ENCODE assay signal across 8 cellular contexts in the genomic region with DNA sequence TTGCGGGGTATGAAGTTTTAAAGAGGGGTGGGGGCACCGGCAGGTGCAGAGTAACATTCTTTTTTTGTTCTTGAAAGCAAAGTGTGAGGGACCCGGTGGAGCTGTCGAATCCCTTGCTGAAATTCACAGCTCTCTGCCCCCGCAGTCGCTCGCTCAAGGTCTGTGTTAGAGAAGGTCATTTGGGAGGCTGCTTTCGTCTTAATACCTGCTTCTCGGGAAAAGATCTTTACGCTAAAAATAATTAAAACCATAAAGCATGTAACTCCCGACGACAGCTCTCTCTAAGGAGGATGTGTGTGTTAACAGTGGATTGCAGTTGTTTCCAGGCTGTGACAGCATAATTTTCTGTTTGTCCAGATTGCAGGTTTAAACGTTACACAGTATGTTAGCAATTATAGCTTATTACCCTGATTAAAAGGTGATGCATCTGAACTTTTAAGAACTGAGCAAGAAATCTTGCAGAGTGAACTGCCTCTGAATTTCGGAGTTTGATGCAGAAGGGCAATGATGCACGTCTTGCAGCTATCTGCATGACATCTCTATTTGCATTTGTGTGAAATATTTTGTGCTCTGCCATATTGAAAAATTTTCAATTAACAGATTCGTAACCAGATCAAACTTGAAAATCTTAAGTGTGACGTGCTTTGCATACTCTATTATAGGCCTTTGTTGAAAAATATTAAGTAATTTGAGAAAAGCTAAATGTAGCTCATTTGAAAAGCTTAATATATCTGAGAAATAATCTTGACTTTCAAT. TPM values are rescaled to one million over a fixed set of nuclear protein-coding genes. Genes with fewer than 3 reads are reported as not detected.
DNase-seq lines count a peak whose midpoint lies in the region; ATAC-seq and TF ChIP-seq lines count a peak whose summit lies in the region.

No MANE protein-coding gene starts in this region.

- no peak overlapping the region for H3K27ac Mint-ChIP-seq in endothelial cell (ENCODE audit: unreplicated experiment)

- no peak overlapping the region for H4K12ac ChIP-seq in trophoblast cell (ENCODE audit: low read depth, low read length)

- no peak overlapping the region for H2AFZ ChIP-seq in trophoblast cell (ENCODE audit: insufficient read depth, low read length, poor library complexity)

- no peak overlapping the region for H3K23ac ChIP-seq in trophoblast cell (ENCODE audit: low read length)

- ATAC-seq in foreskin keratinocyte = no peak

- no CpG with 5 or more reads among the region's 17 CpGs for WGBS in trophoblast cell (ENCODE audit: extremely low coverage, insufficient coverage, insufficient read length)

- H2AK5ac ChIP-seq in trophoblast cell (ENCODE audit: low read length) = no peak overlapping the region

- H3K79me2 ChIP-seq in trophoblast cell (ENCODE audit: control insufficient read depth, insufficient read depth, low read length, poor library complexity) = no peaks in the 10 kb centered on the region

- no peaks in the 10 kb centered on the region for H3K9me3 ChIP-seq in trophoblast cell (ENCODE audit: insufficient read depth, low read depth, low read length)

- no peak overlapping the region for H4K91ac ChIP-seq in trophoblast cell (ENCODE audit: low read depth, low read length)

- H3K27me3 Mint-ChIP-seq in endothelial cell (ENCODE audit: unreplicated experiment) = peaks cover 8% of the 10 kb centered on the region

- peak; percentile 4 for DNase-seq in NCI-H526 treated with DMSO at 0.1 percent for 48 hours (lab: John Stamatoyannopoulos, UW)
- DNase-seq in endothelial cell (ENCODE audit: low spot score) = no peak
- no peak for DNase-seq in trophoblast cell
- no peak for DNase-seq in effector CD8-positive, alpha-beta T cell (lab: John Stamatoyannopoulos, UW)
- DNase-seq in foreskin keratinocyte = no peak
- DNase-seq in NCI-H226 = no peak
- no peak for DNase-seq in activated gamma-delta T cell treated with Interleukin-2 at 50 U/mL for 16 hours

- no peak overlapping the region for H2BK12ac ChIP-seq in trophoblast cell (ENCODE audit: low read length)

- H3K9ac ChIP-seq in trophoblast cell (ENCODE audit: low read length) = no peak overlapping the region

- no peak overlapping the region for H2BK120ac ChIP-seq in trophoblast cell (ENCODE audit: insufficient read depth, low read length, poor library complexity)

- H3K27ac ChIP-seq in trophoblast cell (ENCODE audit: low read depth, low read length) (no peak overlapping the region), foreskin keratinocyte (no peak overlapping the region)

- no peak overlapping the region for H2BK5ac ChIP-seq in trophoblast cell (ENCODE audit: low read depth, low read length, poor library complexity)

- H3K4me3 ChIP-seq in GM08714 (ENCODE audit: low read length) (peak overlapping the region; percentile 9; the same call in 1 of the 2 replicates), trophoblast cell (ENCODE audit: low read depth, low read length) (no peak overlapping the region)

- no peaks in the 10 kb centered on the region for H3K79me1 ChIP-seq in trophoblast cell (ENCODE audit: low read length)

- no peaks in the 10 kb centered on the region for H3K36me3 ChIP-seq in trophoblast cell (ENCODE audit: control insufficient read depth in 1 of 2, insufficient read depth in 2 of 2, low read length in 2 of 2)

- H3K9me3 Mint-ChIP-seq in endothelial cell (ENCODE audit: unreplicated experiment) = no peaks in the 10 kb centered on the region

- H3K4me3 Mint-ChIP-seq in endothelial cell (ENCODE audit: unreplicated experiment) = peak overlapping the region; percentile 86

- H3K14ac ChIP-seq in trophoblast cell (ENCODE audit: low read length) = no peak overlapping the region

- H3K4ac ChIP-seq in trophoblast cell (ENCODE audit: low read depth, low read length) = no peak overlapping the region

- peaks cover 29% of the 10 kb centered on the region for H3K27me3 ChIP-seq in trophoblast cell (ENCODE audit: insufficient read depth, low read length)
- peaks cover 24% of the 10 kb centered on the region for H3K27me3 ChIP-seq in foreskin keratinocyte

- peaks cover 6% of the 10 kb centered on the region for H3K4me1 Mint-ChIP-seq in endothelial cell (ENCODE audit: unreplicated experiment)

- H3K4me1 ChIP-seq in trophoblast cell (ENCODE audit: control insufficient read depth in 1 of 2, insufficient read depth in 2 of 2, low read length in 2 of 2) (peaks cover 5 to 6% of the 10 kb centered on the region in 2 experiments), foreskin keratinocyte (no peaks in the 10 kb centered on the region)

- H3K18ac ChIP-seq in trophoblast cell (ENCODE audit: low read length) = no peak overlapping the region

- H4K8ac ChIP-seq in trophoblast cell (ENCODE audit: low read depth, low read length) = no peak overlapping the region

- TF ChIP-seq CTCF in endothelial cell (IDR thresholded peaks at IDR 0.05; ENCODE audit: unreplicated experiment) (no peak), foreskin keratinocyte (conservative IDR thresholded peaks at IDR 0.05) (no peak)

- peak overlapping the region; percentile 96 for H3K4me2 ChIP-seq in trophoblast cell (ENCODE audit: low read length)

- H3K36me3 Mint-ChIP-seq in endothelial cell (ENCODE audit: low read depth, unreplicated experiment) = no peaks in the 10 kb centered on the region

RNA-seq across cellular contexts. Expression of gene RAPGEF4, which starts 1.0 kb away (rescaled TPM):
- total RNA-seq in endothelial cell (ENCODE audit: unreplicated experiment) (7.5 TPM), foreskin keratinocyte (1.1 and 1.3 TPM in 2 replicates)
- polyA plus RNA-seq in trophoblast cell (2013) = 0.22 and 0.29 TPM in 2 replicates
- polyA plus RNA-seq in foreskin keratinocyte = 0.58 and 0.60 TPM in 2 replicates
